ENCODE assay signal across 9 cellular contexts in the genomic region with DNA sequence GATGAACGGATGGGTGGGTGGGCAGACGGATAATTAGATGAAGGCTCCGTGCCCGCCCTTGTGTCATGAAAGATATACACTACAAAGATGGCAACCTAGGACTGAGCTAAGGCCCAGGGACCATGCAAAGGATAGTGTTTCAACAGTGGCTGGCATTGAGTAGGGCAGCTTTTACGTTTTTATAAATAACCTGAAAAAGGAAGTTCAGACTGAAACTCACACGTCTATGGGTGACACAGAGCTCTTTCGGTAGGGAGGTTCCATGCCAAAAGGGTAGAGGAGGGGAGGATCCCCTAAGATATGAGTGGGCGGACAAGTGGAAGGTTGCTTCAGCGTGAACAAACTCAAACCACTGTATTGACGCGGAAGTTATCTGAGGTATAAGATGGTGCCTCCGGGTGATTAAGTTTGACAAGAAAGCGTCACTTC.
DNase-seq lines count a peak whose midpoint lies in the region; ATAC-seq lines count a peak whose summit lies in the region.
"Had no signal": no experiment of that assay in that cellular context is flagged by ENCODE, and none has a peak within 500 bp of the region (broad histone marks: within the 10 kb centered on the region; RNA-seq: fewer than 3 reads in every experiment).

No MANE protein-coding gene starts in this region.

- DNase-seq in NOMO-1 treated with dmso at 0.1 percent for 144 hours (lab: John Stamatoyannopoulos, UW; ENCODE audit: unreplicated experiment) (peak; percentile 88), NCI-H526 (lab: John Stamatoyannopoulos, UW) (no peak), NCI-H2107 (lab: John Stamatoyannopoulos, UW) (no peak), NCI-H2107 treated with DMSO at 0.1 percent for 48 hours (lab: John Stamatoyannopoulos, UW; ENCODE audit: unreplicated experiment) (no peak)
- peak; percentile 77 for DNase-seq in activated naive CD8-positive, alpha-beta T cell treated with anti-CD3 and anti-CD28 coated beads for 36 hours
- peak; percentile 74 to 86 for DNase-seq in stimulated activated naive CD8-positive, alpha-beta T cell treated with anti-CD3 and anti-CD28 coated beads, Interleukin-15, amount 100 ng/mL, for 72 hours

- H3K4me3 Mint-ChIP-seq in activated naive CD8-positive, alpha-beta T cell treated with anti-CD3 and anti-CD28 coated beads for 36 hours: peak overlapping the region; percentile 32
- peak overlapping the region; percentile 71 to 74 for H3K4me3 Mint-ChIP-seq in stimulated activated naive CD8-positive, alpha-beta T cell treated with anti-CD3 and anti-CD28 coated beads, Interleukin-15, amount 100 ng/mL, for 72 hours
- H3K4me3 Mint-ChIP-seq: brain had no signal

- ATAC-seq in GM18502 (IDR thresholded peaks at IDR 0.05; ENCODE audit: poor library complexity, unreplicated experiment) (peak; percentile 74), HG02623 (IDR thresholded peaks at IDR 0.05; ENCODE audit: unreplicated experiment) (peak; percentile 67)
- peak; percentile 87 for ATAC-seq in stimulated activated naive CD8-positive, alpha-beta T cell treated with anti-CD3 and anti-CD28 coated beads, Interleukin-15, amount 100 ng/mL, for 72 hours

- H3K36me3 Mint-ChIP-seq in activated naive CD8-positive, alpha-beta T cell treated with anti-CD3 and anti-CD28 coated beads for 36 hours: peaks cover 12% of the 10 kb centered on the region
- H3K36me3 Mint-ChIP-seq: brain had no signal

- H3K27ac Mint-ChIP-seq in activated naive CD8-positive, alpha-beta T cell treated with anti-CD3 and anti-CD28 coated beads for 36 hours: no peak overlapping the region
- peak overlapping the region; percentile 72 to 81 for H3K27ac Mint-ChIP-seq in stimulated activated naive CD8-positive, alpha-beta T cell treated with anti-CD3 and anti-CD28 coated beads, Interleukin-15, amount 100 ng/mL, for 72 hours
- H3K27ac Mint-ChIP-seq: brain had no signal

- H3K9me3 Mint-ChIP-seq in activated naive CD8-positive, alpha-beta T cell treated with anti-CD3 and anti-CD28 coated beads for 36 hours: no peaks in the 10 kb centered on the region
- no peaks in the 10 kb centered on the region for H3K9me3 Mint-ChIP-seq in stimulated activated naive CD8-positive, alpha-beta T cell treated with anti-CD3 and anti-CD28 coated beads, Interleukin-15, amount 100 ng/mL, for 72 hours
- H3K9me3 Mint-ChIP-seq: brain had no signal

- H3K27me3 Mint-ChIP-seq in activated naive CD8-positive, alpha-beta T cell treated with anti-CD3 and anti-CD28 coated beads for 36 hours: no peaks in the 10 kb centered on the region
- H3K27me3 Mint-ChIP-seq in stimulated activated naive CD8-positive, alpha-beta T cell treated with anti-CD3 and anti-CD28 coated beads, Interleukin-15, amount 100 ng/mL, for 72 hours: peaks cover 6% of the 10 kb centered on the region
- H3K27me3 Mint-ChIP-seq: brain had no signal

- peaks cover 45% of the 10 kb centered on the region for H3K4me1 Mint-ChIP-seq in activated naive CD8-positive, alpha-beta T cell treated with anti-CD3 and anti-CD28 coated beads for 36 hours
- H3K4me1 Mint-ChIP-seq in stimulated activated naive CD8-positive, alpha-beta T cell treated with anti-CD3 and anti-CD28 coated beads, Interleukin-15, amount 100 ng/mL, for 72 hours: peaks cover 37% of the 10 kb centered on the region

Comparison
In these comparisons a context has a peak if more than half of its experiments do, and no peak if none do; other contexts are left out.
1. DNase-seq: peak in NOMO-1 treated with dmso at 0.1 percent for 144 hours (single experiment), activated naive CD8-positive, alpha-beta T cell treated with anti-CD3 and anti-CD28 coated beads for 36 hours (single experiment) and stimulated activated naive CD8-positive, alpha-beta T cell treated with anti-CD3 and anti-CD28 coated beads, Interleukin-15, amount 100 ng/mL, for 72 hours (2 of 2); none in NCI-H526 (0 of 2), NCI-H2107 (single experiment) and NCI-H2107 treated with DMSO at 0.1 percent for 48 hours (single experiment).
2. Peak in every context shown above with its lines, with median percentiles within 50 percentile points of each other: ATAC-seq.